8 cellular contexts compared by ENCODE assay signal in genomic region chr2:36354816-36355156, GRCh38. TPM values are rescaled to one million over a fixed set of nuclear protein-coding genes. Genes with fewer than 3 reads are reported as not detected.
DNase-seq lines count a peak whose midpoint lies in the region; ATAC-seq, FAIRE-seq and TF ChIP-seq lines count a peak whose summit lies in the region.

No MANE protein-coding gene starts in this region.

- intact Hi-C loops in activated CD8-positive, alpha-beta T cell treated with anti-CD3 and anti-CD28 coated beads for 36 hours (cut with micrococcal nuclease) = loop anchor here (5.0 to 10.0 kb wide), 4 partner anchors 153 to 430 kb away; no protein-coding TSS in a partner anchor

- no peaks in the 10 kb centered on the region for H3K27me3 ChIP-seq in GM23248 (replicated peaks; ENCODE audit: insufficient read depth)
- H3K27me3 ChIP-seq in right atrium auricular region = no peaks in the 10 kb centered on the region

- H3F3A ChIP-seq in GM23248 (ENCODE audit: insufficient read depth) = peaks cover 63% of the 10 kb centered on the region

- no peak for FAIRE-seq in urothelium cell line (lab: Jason Lieb, UNC)

- DNase-seq in GM23248 (no peak), right atrium auricular region (ENCODE audit: low spot score) (no peak), skeletal muscle cell (ENCODE audit: low read depth) (no peak), urothelium cell line (ENCODE audit: low spot score) (no peak), NCI-H2171 treated with DMSO at 0.1 percent for 48 hours (lab: John Stamatoyannopoulos, UW) (no peak)
- DNase-seq in activated CD8-positive, alpha-beta T cell treated with anti-CD3 and anti-CD28 coated beads for 36 hours = no peak
- no peak for DNase-seq in activated effector memory CD4-positive, alpha-beta T cell treated with Interleukin-2 at 50 U/mL for 16 hours
- DNase-seq in stimulated activated CD4-positive, alpha-beta T cell treated with anti-CD3 and anti-CD28 coated beads, Interleukin-2, amount 100 ng/mL, for 24 hours = no peak

- in situ Hi-C loops in GM23248 (cut with MboI) = loop anchor here (10.0 kb wide), 1 partner anchor 310 kb away; no protein-coding TSS in a partner anchor

- whole genome bisulfite sequencing in GM23248 (ENCODE audit: low coverage in 1 of 2, low lambda C conversion rate in 2 of 2, missing lambda C conversion rate in 2 of 2), 2 experiments = 22 to 24% methylated on average over 12 of the region's 12 CpGs

- peak overlapping the region; percentile 61 for H3K27ac ChIP-seq in GM23248
- peak overlapping the region; percentile 83 to 89 for H3K27ac ChIP-seq in right atrium auricular region

- H3K4me1 ChIP-seq in GM23248 (ENCODE audit: insufficient read depth) (peaks cover 37% of the 10 kb centered on the region), right atrium auricular region (peaks cover 0 to 30% of the 10 kb centered on the region in 2 donors)

- ATAC-seq in activated CD8-positive, alpha-beta T cell treated with anti-CD3 and anti-CD28 coated beads for 36 hours = no peak

- no peak for TF ChIP-seq CTCF in activated CD8-positive, alpha-beta T cell treated with anti-CD3 and anti-CD28 coated beads for 36 hours (IDR thresholded peaks at IDR 0.05)
- no peak for TF ChIP-seq CTCF in right atrium auricular region (IDR thresholded peaks at IDR 0.05)

- POLR2A ChIA-PET in activated CD8-positive, alpha-beta T cell treated with anti-CD3 and anti-CD28 coated beads for 36 hours (lab: Charles Lee) = no interaction called here

- H3K4me1 Mint-ChIP-seq in activated CD8-positive, alpha-beta T cell treated with anti-CD3 and anti-CD28 coated beads for 36 hours (ENCODE audit: low read depth) = peaks cover 30% of the 10 kb centered on the region

- no peaks in the 10 kb centered on the region for H4K20me1 ChIP-seq in GM23248 (ENCODE audit: insufficient read depth)

- H3K79me2 ChIP-seq in GM23248 (ENCODE audit: insufficient read depth) = peaks cover 72% of the 10 kb centered on the region

- H3K4me2 ChIP-seq in GM23248 (ENCODE audit: unreplicated experiment) = peak overlapping the region; percentile 75

- no peaks in the 10 kb centered on the region for H3K9me2 ChIP-seq in GM23248 (ENCODE audit: insufficient read depth)

- peak overlapping the region; percentile 97 for H3K9ac ChIP-seq in GM23248

- peaks cover 8% of the 10 kb centered on the region; the same call in 1 of the 2 replicates for H3K36me3 ChIP-seq in GM23248 (ENCODE audit: low read depth)
- H3K36me3 ChIP-seq in right atrium auricular region = no peaks in the 10 kb centered on the region

- H3K27me3 Mint-ChIP-seq in activated CD8-positive, alpha-beta T cell treated with anti-CD3 and anti-CD28 coated beads for 36 hours = peaks cover 29% of the 10 kb centered on the region

- peak overlapping the region; percentile 74 for H2AFZ ChIP-seq in GM23248

- no peaks in the 10 kb centered on the region for H3K9me3 Mint-ChIP-seq in activated CD8-positive, alpha-beta T cell treated with anti-CD3 and anti-CD28 coated beads for 36 hours

- CTCF ChIA-PET in activated CD8-positive, alpha-beta T cell treated with anti-CD3 and anti-CD28 coated beads for 36 hours (lab: Charles Lee) = interaction anchor here (1.2 kb wide), 1 partner anchor 10 kb away, joined by 3 read pairs; no protein-coding TSS in a partner anchor

- H3K4me3 ChIP-seq in GM23248 (peak overlapping the region; percentile 99), right atrium auricular region (peak overlapping the region; percentile 62 to 69), skeletal muscle cell (ENCODE audit: low read depth, low read length) (peak overlapping the region; percentile 76)

- H3K4me3 Mint-ChIP-seq in activated CD8-positive, alpha-beta T cell treated with anti-CD3 and anti-CD28 coated beads for 36 hours = peak overlapping the region; percentile 63

- H3K9me3 ChIP-seq in GM23248 (ENCODE audit: low read depth) (no peaks in the 10 kb centered on the region), right atrium auricular region (no peaks in the 10 kb centered on the region)

- no peak overlapping the region for H3K27ac Mint-ChIP-seq in activated CD8-positive, alpha-beta T cell treated with anti-CD3 and anti-CD28 coated beads for 36 hours

- no peaks in the 10 kb centered on the region for H3K36me3 Mint-ChIP-seq in activated CD8-positive, alpha-beta T cell treated with anti-CD3 and anti-CD28 coated beads for 36 hours (ENCODE audit: low read depth)

RNA-seq across cellular contexts. Expression of gene CRIM1, which starts 0.8 kb away (rescaled TPM):
- total RNA-seq in GM23248 (2014; rRNA removed; shearing (Covaris generic)) = 485 and 499 TPM in 2 replicates
- polyA plus RNA-seq in GM23248 (2016; fragmentation: Nextera tagmentation; extraction: Ambion mirVana) = 76.4 and 77.4 TPM in 2 replicates
- 10 to 100 TPM; 14.4 to 15.9 TPM for total RNA-seq in activated CD8-positive, alpha-beta T cell treated with anti-CD3 and anti-CD28 coated beads for 36 hours
- 10 to 100 TPM; 49.1 to 71.3 TPM for total RNA-seq in right atrium auricular region
